21 cellular contexts compared by ENCODE assay signal in genomic region chr2:233290446-233290845, GRCh38. TPM values are rescaled to one million over a fixed set of nuclear protein-coding genes. Genes with fewer than 3 reads are reported as not detected.
DNase-seq lines count a peak whose midpoint lies in the region; ATAC-seq and TF ChIP-seq lines count a peak whose summit lies in the region.
"Had no signal": no experiment of that assay in that cellular context is flagged by ENCODE, and none has a peak within 500 bp of the region (broad histone marks: within the 10 kb centered on the region; RNA-seq: fewer than 3 reads in every experiment).

No MANE protein-coding gene starts in this region.

- TF ChIP-seq CTCF in left lung (IDR thresholded peaks at IDR 0.05): no peak
- TF ChIP-seq CTCF in thyroid gland (IDR thresholded peaks at IDR 0.05): no peak

- peaks cover 4% of the 10 kb centered on the region for H3K4me1 Mint-ChIP-seq in activated T-cell treated with anti-CD3 and anti-CD28 coated beads, Interleukin-2, amount 50 U/mL, for 24 hours (ENCODE audit: low read depth)

- no peaks in the 10 kb centered on the region for H3K27me3 Mint-ChIP-seq in activated T-cell treated with anti-CD3 and anti-CD28 coated beads, Interleukin-2, amount 50 U/mL, for 24 hours
- H3K27me3 Mint-ChIP-seq: activated CD4-positive, alpha-beta memory T cell treated with anti-CD3 and anti-CD28 coated beads for 36 hours had no signal

- no peak for DNase-seq in activated T-cell treated with anti-CD3 and anti-CD28 coated beads, Interleukin-2, amount 50 U/mL, for 24 hours
- no peak for DNase-seq in activated T-cell treated with anti-CD3 and anti-CD28 coated beads, Interleukin-2, amount 50 U/mL, for 48 hours
- DNase-seq in NCI-H510A treated with DMSO at 0.1 percent for 48 hours (lab: John Stamatoyannopoulos, UW): peak; percentile 97
- no peak for DNase-seq in left lung
- DNase-seq in thyroid gland: peak; percentile 35 to 39
- no peak for DNase-seq in NCI-H1694 treated with DMSO at 0.1 percent for 48 hours (lab: John Stamatoyannopoulos, UW)
- DNase-seq in anterior cingulate cortex (lab: John Stamatoyannopoulos, UW): no peak
- DNase-seq: activated CD4-positive, alpha-beta memory T cell treated with anti-CD3 and anti-CD28 coated beads for 36 hours; activated CD4-positive, CD25-positive, alpha-beta regulatory T cell; activated naive CD4-positive, alpha-beta T cell treated with anti-CD3 and anti-CD28 coated beads, Interleukin-2, amount 50 U/mL, for 16 hours; activated T-cell treated with anti-CD3 and anti-CD28 coated beads, Interleukin-2, amount 50 U/mL, for 1 hour; brain microvascular endothelial cell; NCI-H1048; stimulated activated CD4-positive, alpha-beta T cell treated with anti-CD3 and anti-CD28 coated beads, Interleukin-4, amount 100 ng/mL, for 1 hour; T-helper 9 cell had no signal

- 70 to 73% methylated on average over 7 of the region's 7 CpGs for whole genome bisulfite sequencing in thyroid gland, 2 donors

- peaks cover 96% of the 10 kb centered on the region for H3K36me3 Mint-ChIP-seq in activated T-cell treated with anti-CD3 and anti-CD28 coated beads, Interleukin-2, amount 50 U/mL, for 24 hours (ENCODE audit: low read depth)

- H3K9me3 ChIP-seq in left lung (no peaks in the 10 kb centered on the region), thyroid gland (no peaks in the 10 kb centered on the region)
- H3K9me3 ChIP-seq: BLaER1 treated with 17β-estradiol and CSF1 and Interleukin-3, amounts not matched to agents 10 nM and 100 nM; HAP-1 had no signal

- H3K4me1 ChIP-seq in left lung (peaks cover 6% of the 10 kb centered on the region in 2 donors), thyroid gland (peaks cover 6 to 14% of the 10 kb centered on the region in 2 donors)
- H3K4me1 ChIP-seq: HAP-1 had no signal

- peak overlapping the region; percentile 79 for H3K27ac Mint-ChIP-seq in activated T-cell treated with anti-CD3 and anti-CD28 coated beads, Interleukin-2, amount 50 U/mL, for 24 hours
- H3K27ac Mint-ChIP-seq: activated CD4-positive, alpha-beta memory T cell treated with anti-CD3 and anti-CD28 coated beads for 36 hours had no signal

- H3K27me3 ChIP-seq in left lung (no peaks in the 10 kb centered on the region), thyroid gland (no peaks in the 10 kb centered on the region)
- H3K27me3 ChIP-seq: BLaER1 treated with 17β-estradiol and CSF1 and Interleukin-3, amounts not matched to agents 10 nM and 100 nM; brain microvascular endothelial cell had no signal

- H3K4me3 ChIP-seq in left lung: no peak overlapping the region
- no peak overlapping the region for H3K4me3 ChIP-seq in thyroid gland (replicated peaks in 1 of 3)
- H3K4me3 ChIP-seq: BLaER1 treated with 17β-estradiol and CSF1 and Interleukin-3, amounts not matched to agents 10 nM and 100 nM; coronary artery; HAP-1; smooth muscle cell had no signal

- ATAC-seq in left lung (peak; percentile 88), GM18517 (IDR thresholded peaks at IDR 0.05; ENCODE audit: unreplicated experiment) (no peak)

- no peak for TF ChIP-seq POLR2A in thyroid gland (IDR thresholded peaks at IDR 0.05)

- intact Hi-C loops in left lung (cut with DNase I) (no loop called here), thyroid gland (cut with DNase I) (no loop called here)

- no peaks in the 10 kb centered on the region for H3K9me3 Mint-ChIP-seq in activated T-cell treated with anti-CD3 and anti-CD28 coated beads, Interleukin-2, amount 50 U/mL, for 24 hours
- H3K9me3 Mint-ChIP-seq: activated CD4-positive, alpha-beta memory T cell treated with anti-CD3 and anti-CD28 coated beads for 36 hours had no signal

- H3K27ac ChIP-seq in left lung: peak overlapping the region in 1 of 2 donors; percentile 59
- peak overlapping the region in 2 of 3 donors; percentile 17 to 20 for H3K27ac ChIP-seq in thyroid gland
- H3K27ac ChIP-seq: BLaER1 treated with 17β-estradiol and CSF1 and Interleukin-3, amounts not matched to agents 10 nM and 100 nM; brain microvascular endothelial cell; coronary artery had no signal

- H3K36me3 ChIP-seq in left lung (peaks cover 0 to 97% of the 10 kb centered on the region in 2 donors), thyroid gland (peaks cover 63 to 64% of the 10 kb centered on the region in 2 donors)

- H3K4me3 Mint-ChIP-seq in activated T-cell treated with anti-CD3 and anti-CD28 coated beads, Interleukin-2, amount 50 U/mL, for 24 hours: no peak overlapping the region
- H3K4me3 Mint-ChIP-seq: activated CD4-positive, alpha-beta memory T cell treated with anti-CD3 and anti-CD28 coated beads for 36 hours had no signal

RNA-seq across cellular contexts. Expression of gene SAG, which starts 17.2 kb away (rescaled TPM):
- total RNA-seq in left lung: not detected
- under 1 TPM in 1 of 4 donors, not detected in 3; 0.21 TPM for total RNA-seq in thyroid gland
- total RNA-seq: endothelial cell of umbilical vein, smooth muscle cell had no signal

RNA-seq across cellular contexts. Expression of gene ATG16L1, which starts 39.0 kb away (rescaled TPM):
- total RNA-seq in left lung (10 to 100 TPM; 25.0 to 29.4 TPM), thyroid gland (100 to 1,000 TPM in 1 of 4 donors, 10 to 100 TPM in 3; 52.7 to 112 (median 78.9) TPM)

Comparison
In these comparisons a context has a peak if more than half of its experiments do, and no peak if none do; other contexts are left out.
1. DNase-seq: peak in NCI-H510A treated with DMSO at 0.1 percent for 48 hours (single experiment) and thyroid gland (2 of 2); none in activated T-cell treated with anti-CD3 and anti-CD28 coated beads, Interleukin-2, amount 50 U/mL, for 24 hours (single experiment), activated T-cell treated with anti-CD3 and anti-CD28 coated beads, Interleukin-2, amount 50 U/mL, for 48 hours (0 of 2), left lung (0 of 2), NCI-H1694 treated with DMSO at 0.1 percent for 48 hours (single experiment) and anterior cingulate cortex (0 of 58).